ENCODE assay signal across 27 cellular contexts in genomic region chr15:51799908-51800252, GRCh38. TPM values are rescaled to one million over a fixed set of nuclear protein-coding genes. Genes with fewer than 3 reads are reported as not detected.
DNase-seq lines count a peak whose midpoint lies in the region; ATAC-seq, FAIRE-seq and TF ChIP-seq lines count a peak whose summit lies in the region.
"Had no signal": no experiment of that assay in that cellular context is flagged by ENCODE, and none has a peak within 500 bp of the region (broad histone marks: within the 10 kb centered on the region; RNA-seq: fewer than 3 reads in every experiment).

No MANE protein-coding gene starts in this region.

- H2BK120ac ChIP-seq in IMR-90 (ENCODE audit: low read depth, low read length): no peak overlapping the region

- TF ChIP-seq CTCF in HepG2 (CRISPR knock-in tag; IDR thresholded peaks at IDR 0.05) (no peak), right lobe of liver (IDR thresholded peaks at IDR 0.05) (no peak), IMR-90 (conservative IDR thresholded peaks at IDR 0.05; ENCODE audit: low read depth, low read length) (no peak), nephron (IDR thresholded peaks at IDR 0.05; ENCODE audit: unreplicated experiment in 3 of 3) (no peak), breast epithelium (IDR thresholded peaks at IDR 0.05) (no peak)

- DNase-seq in HepG2 (ENCODE audit: low spot score): no peak
- no peak for DNase-seq in right lobe of liver
- DNase-seq in IMR-90: no peak
- DNase-seq in effector memory CD4-positive, alpha-beta T cell: no peak
- DNase-seq in activated T-cell treated with anti-CD3 and anti-CD28 coated beads, Interleukin-2, amount 50 U/mL, for 72 hours: no peak
- no peak for DNase-seq in breast epithelium (ENCODE audit: low spot score in 2 of 2)
- DNase-seq: ACHN; C1 segment of cervical spinal cord; CD4-positive, alpha-beta memory T cell; CD4-positive, CD25-positive, alpha-beta regulatory T cell; CD8-positive, alpha-beta memory T cell; COR-L47; DMS 273 treated with DMSO at 0.1 percent for 48 hours; DMS153; DMS79; DND-41; EL; GDM1 had no signal

- H2AK9ac ChIP-seq in IMR-90 (replicated peaks; ENCODE audit: low read depth, low read length, poor library complexity): no peak overlapping the region

- TF ChIP-seq EP300 in HepG2 (IDR thresholded peaks at IDR 0.05; ENCODE audit: low read depth in 2 of 2, low read length in 2 of 2): no peak
- no peak for TF ChIP-seq EP300 in HepG2 (CRISPR knock-in tag; IDR thresholded peaks at IDR 0.05; ENCODE audit: borderline replicate concordance)

- no peak overlapping the region for H2BK5ac ChIP-seq in IMR-90 (ENCODE audit: low read depth, low read length, poor library complexity, severe bottlenecking)

- TF ChIP-seq RAD21 in HepG2 (CRISPR knock-in tag; IDR thresholded peaks at IDR 0.05): no peak
- no peak for TF ChIP-seq RAD21 in IMR-90 (IDR thresholded peaks at IDR 0.05; ENCODE audit: low read length)

- H3K18ac ChIP-seq in IMR-90 (ENCODE audit: low read depth, low read length): no peak overlapping the region

- H3K4me3 ChIP-seq in HepG2 (replicated peaks in 1 of 3; ENCODE audit: insufficient read depth in 1 of 3, low read depth in 2 of 3, low read length in 3 of 3): no peak overlapping the region
- H3K4me3 ChIP-seq in right lobe of liver: no peak overlapping the region
- no peak overlapping the region for H3K4me3 ChIP-seq in IMR-90 (ENCODE audit: insufficient read depth, low read depth, low read length)
- no peak overlapping the region for H3K4me3 ChIP-seq in effector memory CD4-positive, alpha-beta T cell (ENCODE audit: insufficient read depth, low read depth, low read length, poor library complexity, severe bottlenecking)
- no peak overlapping the region for H3K4me3 ChIP-seq in breast epithelium
- H3K4me3 ChIP-seq: BLaER1, GM12878 had no signal

- H3K9me3 ChIP-seq in HepG2 (ENCODE audit: low read length): no peaks in the 10 kb centered on the region
- H3K9me3 ChIP-seq in right lobe of liver: no peaks in the 10 kb centered on the region
- no peaks in the 10 kb centered on the region for H3K9me3 ChIP-seq in IMR-90 (ENCODE audit: control insufficient read depth, insufficient read depth, low read length)
- no peaks in the 10 kb centered on the region for H3K9me3 ChIP-seq in effector memory CD4-positive, alpha-beta T cell (ENCODE audit: control insufficient read depth, low read length)
- H3K9me3 ChIP-seq in breast epithelium: no peaks in the 10 kb centered on the region
- H3K9me3 ChIP-seq: BE2C, BLaER1 had no signal

- H3K4me2 ChIP-seq in HepG2 (ENCODE audit: low read depth, low read length): no peak overlapping the region
- no peak overlapping the region for H3K4me2 ChIP-seq in IMR-90 (ENCODE audit: low read depth, low read length)
- H3K4me2 ChIP-seq: BLaER1 had no signal

- FAIRE-seq in HepG2 (lab: Jason Lieb, UNC): no peak
- FAIRE-seq: GM12878, GM12892, GM18507, GM19239 had no signal

- H3K36me3 ChIP-seq in HepG2 (replicated peaks in 1 of 2; ENCODE audit: control insufficient read depth in 1 of 2, insufficient read depth in 2 of 2, low read length in 2 of 2) (no peaks in the 10 kb centered on the region), right lobe of liver (no peaks in the 10 kb centered on the region), IMR-90 (ENCODE audit: control insufficient read depth, insufficient read depth, low read length) (peaks cover 3% of the 10 kb centered on the region), breast epithelium (no peaks in the 10 kb centered on the region)
- H3K36me3 ChIP-seq in effector memory CD4-positive, alpha-beta T cell (ENCODE audit: control insufficient read depth, insufficient read depth, low read length): peaks cover 4% of the 10 kb centered on the region

- H3K4me1 ChIP-seq in HepG2 (ENCODE audit: insufficient read depth, low read length): peaks cover 8% of the 10 kb centered on the region
- no peaks in the 10 kb centered on the region for H3K4me1 ChIP-seq in right lobe of liver
- peaks cover 4% of the 10 kb centered on the region; the same call in 1 of the 2 replicates for H3K4me1 ChIP-seq in IMR-90 (ENCODE audit: control insufficient read depth, insufficient read depth, low read length)
- H3K4me1 ChIP-seq in effector memory CD4-positive, alpha-beta T cell (ENCODE audit: control insufficient read depth, insufficient read depth, low read length, poor library complexity, severe bottlenecking): no peaks in the 10 kb centered on the region
- no peaks in the 10 kb centered on the region for H3K4me1 ChIP-seq in breast epithelium

- H3K27ac Mint-ChIP-seq in nephron: peak overlapping the region; percentile 50 to 81 (median 65)
- no peak overlapping the region for H3K27ac Mint-ChIP-seq in activated T-cell treated with anti-CD3 and anti-CD28 coated beads, Interleukin-2, amount 50 U/mL, for 72 hours
- H3K27ac Mint-ChIP-seq: CD14-positive monocyte; CD4-positive, CD25-positive, alpha-beta regulatory T cell had no signal

- CTCF ChIA-PET in HepG2 (lab: Yijun Ruan, JAX; ENCODE audit: low intra/inter-chr PET ratio, low total read pairs) (no interaction called here), IMR-90 (lab: Yijun Ruan, JAX) (no interaction called here)

- H2BK15ac ChIP-seq in IMR-90 (ENCODE audit: low read depth, low read length): no peak overlapping the region

- intact Hi-C loops in HepG2 (cut with micrococcal nuclease; ENCODE audit: unreplicated experiment) (no loop called here), right lobe of liver (cut with DNase I) (no loop called here), IMR-90 (cut with micrococcal nuclease) (no loop called here), breast epithelium (cut with DNase I; ENCODE audit: low total_unique reads) (no loop called here)

- BruUV-seq in HepG2 (replicated peaks; lab: Mats Ljungman, UMichigan) (no TSS peak), IMR-90 (replicated peaks; lab: Mats Ljungman, UMichigan) (no TSS peak)

- TF ChIP-seq POLR2A in HepG2 (IDR thresholded peaks at IDR 0.05; ENCODE audit: insufficient read depth in 1 of 2, low read depth in 2 of 2, low read length in 2 of 2): no peak
- TF ChIP-seq POLR2A in right lobe of liver (IDR thresholded peaks at IDR 0.05): no peak
- no peak for TF ChIP-seq POLR2A in IMR-90 (IDR thresholded peaks at IDR 0.05; ENCODE audit: low read depth, low read length)
- no peak for TF ChIP-seq POLR2A in breast epithelium (IDR thresholded peaks at IDR 0.05)

- no peaks in the 10 kb centered on the region for H3K79me2 ChIP-seq in HepG2 (ENCODE audit: insufficient read depth, low read length)

- H3K79me1 ChIP-seq in IMR-90 (ENCODE audit: low read depth in 1 of 2, low read length in 2 of 2): no peaks in the 10 kb centered on the region

- H3K27me3 Mint-ChIP-seq in nephron (ENCODE audit: low read depth): no peaks in the 10 kb centered on the region
- no peaks in the 10 kb centered on the region for H3K27me3 Mint-ChIP-seq in activated T-cell treated with anti-CD3 and anti-CD28 coated beads, Interleukin-2, amount 50 U/mL, for 72 hours (ENCODE audit: low read depth)
- H3K27me3 Mint-ChIP-seq: CD4-positive, alpha-beta memory T cell; CD8-positive, alpha-beta memory T cell had no signal

- H2AFZ ChIP-seq in HepG2 (ENCODE audit: low read length) (no peak overlapping the region), IMR-90 (replicated peaks; ENCODE audit: low read length, poor library complexity) (no peak overlapping the region)

- in situ Hi-C loops in HepG2 (cut with HindIII; ENCODE audit: extremely low pct_ligation_motif_present, low pct_unique_long_range_greater_than_20kb): no loop called here
- in situ Hi-C loops in IMR-90 (cut with MboI; ENCODE audit: low sequenced_read_pairs): no loop called here

- H2AK5ac ChIP-seq in IMR-90 (ENCODE audit: low read depth, low read length): no peak overlapping the region

- H3K23ac ChIP-seq in IMR-90 (ENCODE audit: low read depth, low read length): no peak overlapping the region

- ATAC-seq in HepG2 (no peak), right lobe of liver (no peak), IMR-90 (ENCODE audit: low read depth) (no peak)
- no peak for ATAC-seq in activated T-cell treated with anti-CD3 and anti-CD28 coated beads, Interleukin-2, amount 50 U/mL, for 72 hours (replicated peaks in 1 of 2)
- ATAC-seq: GM12878 had no signal

- H2BK20ac ChIP-seq in IMR-90 (ENCODE audit: low read depth, low read length): no peak overlapping the region

- H4K20me1 ChIP-seq in HepG2 (ENCODE audit: insufficient read depth, low read length) (no peaks in the 10 kb centered on the region), IMR-90 (ENCODE audit: insufficient read depth, low read length) (no peaks in the 10 kb centered on the region; the same call in 1 of the 2 replicates)
- H4K20me1 ChIP-seq: BLaER1 had no signal

- no peak overlapping the region for H3K4ac ChIP-seq in IMR-90 (ENCODE audit: low read depth, low read length)

- H3K36me3 Mint-ChIP-seq in nephron (ENCODE audit: low read depth): no peaks in the 10 kb centered on the region
- no peaks in the 10 kb centered on the region for H3K36me3 Mint-ChIP-seq in activated T-cell treated with anti-CD3 and anti-CD28 coated beads, Interleukin-2, amount 50 U/mL, for 72 hours (ENCODE audit: insufficient read depth in 2 of 2)

- no peak overlapping the region for H3K14ac ChIP-seq in IMR-90 (replicated peaks; ENCODE audit: low read depth, low read length)

- POLR2A ChIA-PET in HepG2 (lab: Yijun Ruan, JAX) (no interaction called here), IMR-90 (lab: Charles Lee; ENCODE audit: unreplicated experiment) (no interaction called here)

- H4K91ac ChIP-seq in IMR-90 (ENCODE audit: insufficient read depth, low read depth, low read length): no peak overlapping the region

- H3K56ac ChIP-seq in IMR-90 (ENCODE audit: extremely low read depth, insufficient read depth, low read length): no peak overlapping the region

- H3K27ac ChIP-seq in HepG2 (ENCODE audit: extremely low read length, insufficient read depth, low read length) (no peak overlapping the region), right lobe of liver (no peak overlapping the region), IMR-90 (ENCODE audit: insufficient read depth, low read length) (no peak overlapping the region), breast epithelium (no peak overlapping the region)
- H3K27ac ChIP-seq in effector memory CD4-positive, alpha-beta T cell (ENCODE audit: insufficient read depth, low read length, poor library complexity, severe bottlenecking): no peak overlapping the region
- H3K27ac ChIP-seq: 22Rv1, BLaER1 had no signal

- dilution Hi-C loops in IMR-90 (cut with HindIII; ENCODE audit: low sequenced_read_pairs, unreplicated experiment): no loop called here

- H3K9me3 Mint-ChIP-seq in nephron: no peaks in the 10 kb centered on the region
- no peaks in the 10 kb centered on the region for H3K9me3 Mint-ChIP-seq in activated T-cell treated with anti-CD3 and anti-CD28 coated beads, Interleukin-2, amount 50 U/mL, for 72 hours
- H3K9me3 Mint-ChIP-seq: CD14-positive monocyte; CD4-positive, alpha-beta memory T cell; CD4-positive, CD25-positive, alpha-beta regulatory T cell; CD8-positive, alpha-beta memory T cell had no signal

- no peaks in the 10 kb centered on the region for H3K4me1 Mint-ChIP-seq in nephron
- no peaks in the 10 kb centered on the region for H3K4me1 Mint-ChIP-seq in activated T-cell treated with anti-CD3 and anti-CD28 coated beads, Interleukin-2, amount 50 U/mL, for 72 hours (ENCODE audit: low read depth)
- H3K4me1 Mint-ChIP-seq: CD14-positive monocyte had no signal

- H3K9ac ChIP-seq in HepG2 (ENCODE audit: insufficient read depth, low read depth, low read length) (no peak overlapping the region), IMR-90 (ENCODE audit: low read depth, low read length) (no peak overlapping the region)
- H3K9ac ChIP-seq: BLaER1 had no signal

- H3K4me3 Mint-ChIP-seq in nephron: no peak overlapping the region
- H3K4me3 Mint-ChIP-seq in activated T-cell treated with anti-CD3 and anti-CD28 coated beads, Interleukin-2, amount 50 U/mL, for 72 hours: no peak overlapping the region
- H3K4me3 Mint-ChIP-seq: CD14-positive monocyte; CD4-positive, alpha-beta memory T cell; CD4-positive, CD25-positive, alpha-beta regulatory T cell; CD8-positive, alpha-beta memory T cell had no signal

- H3K9me1 ChIP-seq in IMR-90 (ENCODE audit: insufficient read depth, low read length): peaks cover 7% of the 10 kb centered on the region; the same call in 1 of the 2 replicates

- no peak overlapping the region for H4K5ac ChIP-seq in IMR-90 (ENCODE audit: low read depth, low read length)

- peaks cover 0 to 2% of the 10 kb centered on the region in 2 experiments; a peak in 2 of 5 replicates for H3K27me3 ChIP-seq in HepG2 (ENCODE audit: control insufficient read depth in 1 of 2, insufficient read depth in 2 of 2, low read length in 2 of 2)
- H3K27me3 ChIP-seq in right lobe of liver: no peaks in the 10 kb centered on the region
- no peaks in the 10 kb centered on the region for H3K27me3 ChIP-seq in IMR-90 (ENCODE audit: control insufficient read depth, insufficient read depth, low read length)
- no peaks in the 10 kb centered on the region for H3K27me3 ChIP-seq in effector memory CD4-positive, alpha-beta T cell (replicated peaks; ENCODE audit: control insufficient read depth, insufficient read depth, low read length, poor library complexity, severe bottlenecking)
- no peaks in the 10 kb centered on the region for H3K27me3 ChIP-seq in breast epithelium
- H3K27me3 ChIP-seq: BE2C, BLaER1 had no signal

- no peak overlapping the region for H4K8ac ChIP-seq in IMR-90 (ENCODE audit: low read depth in 2 of 2, low read length in 2 of 2)

RNA-seq across cellular contexts. Expression of gene TMOD3, which starts 29.6 kb away (rescaled TPM):
- total RNA-seq in HepG2 (2016; rRNA removed; fragmentation: Illumina TruSeq; extraction: Trizol): 23.2 and 33.7 TPM in 2 replicates
- total RNA-seq in HepG2 (2016; cell fraction: cytosol; rRNA removed; fragmentation: Illumina TruSeq; extraction: Trizol; ENCODE audit: low read depth): 9.8 and 10.8 TPM in 2 replicates
- total RNA-seq in HepG2 (2016; cell fraction: insoluble cytoplasmic fraction; rRNA removed; fragmentation: Illumina TruSeq; extraction: Trizol): 19.6 and 30.3 TPM in 2 replicates
- 7.2 and 9.7 TPM in 2 replicates for total RNA-seq in HepG2 (2016; cell fraction: membrane; rRNA removed; fragmentation: Illumina TruSeq; extraction: Trizol)
- total RNA-seq in HepG2 (2016; cell fraction: nucleus; rRNA removed; fragmentation: Illumina TruSeq; extraction: Trizol): 13.6 and 14.7 TPM in 2 replicates
- 5.0 and 5.1 TPM in 2 replicates for polyA plus RNA-seq in HepG2 (2011; rRNA removed)
- polyA plus RNA-seq in HepG2 (2011; cell fraction: cytosol; rRNA removed): 2.2 and 4.2 TPM in 2 replicates
- polyA plus RNA-seq in HepG2 (2011; cell fraction: nucleus; rRNA removed): 1.7 and 2.5 TPM in 2 replicates
- 7.1 and 8.4 TPM in 2 replicates for polyA plus RNA-seq in HepG2 (2012)
- polyA plus RNA-seq in HepG2 (2016; cell fraction: cytosol; fragmentation: Illumina TruSeq; extraction: Trizol; ENCODE audit: low read depth): 0.60 and 0.76 TPM in 2 replicates
- 23.4 and 23.6 TPM in 2 replicates for polyA plus RNA-seq in HepG2 (2016; cell fraction: insoluble cytoplasmic fraction; fragmentation: Illumina TruSeq; extraction: Trizol; ENCODE audit: low read depth)
- polyA plus RNA-seq in HepG2 (2016; cell fraction: membrane; fragmentation: Illumina TruSeq; extraction: Trizol; ENCODE audit: low read depth): 2.7 and 2.8 TPM in 2 replicates
- polyA plus RNA-seq in HepG2 (2016; cell fraction: nucleus; fragmentation: Illumina TruSeq; extraction: Trizol; ENCODE audit: insufficient read depth, low read depth): 8.8 and 9.6 TPM in 2 replicates
- polyA minus RNA-seq in HepG2 (2011; rRNA and poly(A)+ RNA removed; ENCODE audit: low replicate concordance): 5.3 and 23.0 TPM in 2 replicates
- polyA minus RNA-seq in HepG2 (2011; cell fraction: cytosol; rRNA and poly(A)+ RNA removed): 7.6 and 9.3 TPM in 2 replicates
- 14.5 and 15.8 TPM in 2 replicates for polyA minus RNA-seq in HepG2 (2011; cell fraction: nucleus; rRNA and poly(A)+ RNA removed)
- 10 to 100 TPM; 15.0 to 32.2 (median 20.6) TPM for total RNA-seq in right lobe of liver
- total RNA-seq in IMR-90 (2012; rRNA removed): 22.0 and 51.1 TPM in 2 replicates
- 7.4 and 10.7 TPM in 2 replicates for polyA plus RNA-seq in IMR-90 (2012; rRNA removed)
- 2.5 and 4.7 TPM in 2 replicates for polyA plus RNA-seq in IMR-90 (2012; cell fraction: cytosol; rRNA removed)
- polyA plus RNA-seq in IMR-90 (2012; cell fraction: nucleus; rRNA removed; ENCODE audit: low replicate concordance): 2.7 and 5.9 TPM in 2 replicates
- 10 to 100 TPM; 48.6 to 55.1 TPM for total RNA-seq in activated T-cell treated with anti-CD3 and anti-CD28 coated beads, Interleukin-2, amount 50 U/mL, for 72 hours
- 10 to 100 TPM; 24.9 to 31.4 (median 27.5) TPM for total RNA-seq in breast epithelium

RNA-seq across cellular contexts. Expression of gene TMOD2, which starts 48.5 kb away (rescaled TPM):
- total RNA-seq in HepG2 (2016; rRNA removed; fragmentation: Illumina TruSeq; extraction: Trizol) (0.02 and 0.14 TPM in 2 replicates), right lobe of liver (1 to 10 TPM; 1.1 to 2.5 (median 1.3) TPM), IMR-90 (2012; rRNA removed) (5.4 and 6.9 TPM in 2 replicates), breast epithelium (10 to 100 TPM in 2 of 3 donors, 1 to 10 TPM in 1; 8.6 to 16.8 (median 11.5) TPM)
- total RNA-seq in HepG2 (2016; cell fraction: cytosol; rRNA removed; fragmentation: Illumina TruSeq; extraction: Trizol; ENCODE audit: low read depth): under 0.01 TPM in 1 of 2 replicates, not detected in the other
- total RNA-seq in HepG2 (2016; cell fraction: insoluble cytoplasmic fraction; rRNA removed; fragmentation: Illumina TruSeq; extraction: Trizol): 0.01 and 0.04 TPM in 2 replicates
- total RNA-seq in HepG2 (2016; cell fraction: membrane; rRNA removed; fragmentation: Illumina TruSeq; extraction: Trizol): 0.03 TPM in 1 of 2 replicates, not detected in the other
- total RNA-seq in HepG2 (2016; cell fraction: nucleus; rRNA removed; fragmentation: Illumina TruSeq; extraction: Trizol): 0.16 TPM in 2 replicates
- polyA plus RNA-seq in HepG2 (2011; rRNA removed) (0.01 and 0.21 TPM in 2 replicates), IMR-90 (2012; rRNA removed) (1.7 and 2.8 TPM in 2 replicates)
- polyA plus RNA-seq in HepG2 (2011; cell fraction: cytosol; rRNA removed): 0.05 TPM in 1 of 2 replicates, not detected in the other
- 0.03 and 0.05 TPM in 2 replicates for polyA plus RNA-seq in HepG2 (2011; cell fraction: nucleus; rRNA removed)
- polyA plus RNA-seq in HepG2 (2012): 0.04 TPM in 1 of 2 replicates, not detected in the other
- 0.09 and 0.16 TPM in 2 replicates for polyA plus RNA-seq in HepG2 (2016; cell fraction: cytosol; fragmentation: Illumina TruSeq; extraction: Trizol; ENCODE audit: low read depth)
- polyA plus RNA-seq in HepG2 (2016; cell fraction: insoluble cytoplasmic fraction; fragmentation: Illumina TruSeq; extraction: Trizol; ENCODE audit: low read depth): 0.02 and 0.17 TPM in 2 replicates
- polyA plus RNA-seq in HepG2 (2016; cell fraction: membrane; fragmentation: Illumina TruSeq; extraction: Trizol; ENCODE audit: low read depth): not detected in 2 replicates
- not detected in 2 replicates for polyA plus RNA-seq in HepG2 (2016; cell fraction: nucleus; fragmentation: Illumina TruSeq; extraction: Trizol; ENCODE audit: insufficient read depth, low read depth)
- 0.09 TPM in 1 of 2 replicates, not detected in the other for polyA minus RNA-seq in HepG2 (2011; rRNA and poly(A)+ RNA removed; ENCODE audit: low replicate concordance)
- polyA minus RNA-seq in HepG2 (2011; cell fraction: cytosol; rRNA and poly(A)+ RNA removed): not detected in 2 replicates
- polyA minus RNA-seq in HepG2 (2011; cell fraction: nucleus; rRNA and poly(A)+ RNA removed): under 0.01 and 0.37 TPM in 2 replicates
- polyA plus RNA-seq in IMR-90 (2012; cell fraction: cytosol; rRNA removed): 0.48 and 0.64 TPM in 2 replicates
- polyA plus RNA-seq in IMR-90 (2012; cell fraction: nucleus; rRNA removed; ENCODE audit: low replicate concordance): 0.39 and 2.6 TPM in 2 replicates
- 1 to 10 TPM; 5.1 to 7.3 TPM for total RNA-seq in activated T-cell treated with anti-CD3 and anti-CD28 coated beads, Interleukin-2, amount 50 U/mL, for 72 hours
